Comparison of ENCODE assay signal across 8 cellular contexts in the genomic region with DNA sequence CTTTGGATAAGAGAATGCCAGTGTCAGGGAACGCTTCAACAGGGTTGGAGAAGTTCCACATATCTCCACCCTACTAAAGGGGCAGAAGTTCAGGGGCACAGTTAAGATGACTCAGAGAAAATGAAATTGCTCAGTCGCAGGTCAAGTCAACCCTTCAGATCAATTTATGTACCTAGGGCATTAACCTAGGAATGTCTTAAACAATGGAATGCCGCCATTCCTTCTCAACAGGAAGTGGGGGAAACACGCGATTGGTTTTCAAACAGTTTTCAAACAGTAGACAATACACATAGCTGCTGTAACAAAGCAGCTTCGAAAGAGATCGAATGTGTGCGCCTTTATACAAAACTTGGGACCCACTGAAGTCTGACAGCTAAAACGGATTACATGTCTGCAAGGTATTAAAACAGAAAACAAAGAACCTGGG. TPM values are rescaled to one million over a fixed set of nuclear protein-coding genes. Genes with fewer than 3 reads are reported as not detected.
A peak's percentile ranks its signal among the peaks of the same experiment; 100 is the strongest.
DNase-seq lines count a peak whose midpoint lies in the region; ATAC-seq and TF ChIP-seq lines count a peak whose summit lies in the region.

No MANE protein-coding gene starts in this region.

- H3K4me3 ChIP-seq in OCI-LY1 (ENCODE audit: low read depth, low read length, poor library complexity, severe bottlenecking) (peak overlapping the region; percentile 65), colonic mucosa (peak overlapping the region; percentile 84), left lung (peak overlapping the region; percentile 81 to 97), thoracic aorta (peak overlapping the region; percentile 88)

- H3K4me1 ChIP-seq in OCI-LY1 (ENCODE audit: insufficient read depth, low read length, severe bottlenecking) (peaks cover 6% of the 10 kb centered on the region), colonic mucosa (peaks cover 3% of the 10 kb centered on the region), left lung (peaks cover 16 to 40% of the 10 kb centered on the region in 2 donors), thoracic aorta (ENCODE audit: control insufficient read depth in 1 of 2, low read depth in 2 of 2) (peaks cover 12 to 27% of the 10 kb centered on the region in 2 donors)

- H3K27me3 ChIP-seq in OCI-LY1 (ENCODE audit: insufficient read depth, low read length) (no peaks in the 10 kb centered on the region), colonic mucosa (no peaks in the 10 kb centered on the region), left lung (no peaks in the 10 kb centered on the region), thoracic aorta (replicated peaks; ENCODE audit: insufficient read depth) (no peaks in the 10 kb centered on the region)

- H3K9ac ChIP-seq in OCI-LY1 (ENCODE audit: low read length) (no peak overlapping the region), colonic mucosa (ENCODE audit: low read depth in 2 of 2, low read length in 2 of 2) (peak overlapping the region; percentile 84 to 88)

- no peaks in the 10 kb centered on the region for H3K9me2 ChIP-seq in OCI-LY1 (ENCODE audit: low read depth, low read length)

- no peaks in the 10 kb centered on the region for H3K9me3 Mint-ChIP-seq in activated T-cell treated with anti-CD3 and anti-CD28 coated beads, Interleukin-2, amount 50 U/mL, for 4 hours

- TF ChIP-seq CTCF in OCI-LY1 (IDR thresholded peaks at IDR 0.05; ENCODE audit: low read length) (no peak), colonic mucosa (IDR thresholded peaks at IDR 0.05) (no peak), left lung (IDR thresholded peaks at IDR 0.05) (no peak), thoracic aorta (IDR thresholded peaks at IDR 0.05) (no peak)

- H3K4me1 Mint-ChIP-seq in activated T-cell treated with anti-CD3 and anti-CD28 coated beads, Interleukin-2, amount 50 U/mL, for 4 hours (ENCODE audit: low read depth), result peaks cover 30% of the 10 kb centered on the region

- no peaks in the 10 kb centered on the region for H3K27me3 Mint-ChIP-seq in activated T-cell treated with anti-CD3 and anti-CD28 coated beads, Interleukin-2, amount 50 U/mL, for 4 hours (ENCODE audit: low read depth)

- intact Hi-C loops in colonic mucosa (cut with DNase I) (no loop called here), left lung (cut with DNase I) (no loop called here)

- no peaks in the 10 kb centered on the region for H3K36me3 ChIP-seq in OCI-LY1 (ENCODE audit: insufficient read depth, low read length)
- no peaks in the 10 kb centered on the region for H3K36me3 ChIP-seq in colonic mucosa
- peaks cover 0 to 29% of the 10 kb centered on the region in 2 donors for H3K36me3 ChIP-seq in left lung
- H3K36me3 ChIP-seq in thoracic aorta, result no peaks in the 10 kb centered on the region

- no peaks in the 10 kb centered on the region for H4K20me1 ChIP-seq in OCI-LY1 (ENCODE audit: insufficient read depth, low read length)

- no peak for ATAC-seq in activated T-cell treated with anti-CD3 and anti-CD28 coated beads, Interleukin-2, amount 50 U/mL, for 4 hours
- ATAC-seq in left lung (peak; percentile 29), thoracic aorta (ENCODE audit: insufficient number of reproducible peaks, low FRiP score, low read depth) (no peak), HG02763 (IDR thresholded peaks at IDR 0.05; ENCODE audit: unreplicated experiment) (no peak)

- no peak for DNase-seq in activated T-cell treated with anti-CD3 and anti-CD28 coated beads, Interleukin-2, amount 50 U/mL, for 4 hours
- DNase-seq in activated T-cell treated with anti-CD3 and anti-CD28 coated beads for 4 hours, result no peak
- DNase-seq in colonic mucosa, result peak; percentile 60
- DNase-seq in left lung, result no peak
- DNase-seq in thoracic aorta (ENCODE audit: low spot score), result no peak
- no peak for DNase-seq in stimulated activated CD4-positive, alpha-beta T cell treated with anti-CD3 and anti-CD28 coated beads, Interleukin-4, amount 100 ng/mL, for 4 hours

- H3K36me3 Mint-ChIP-seq in activated T-cell treated with anti-CD3 and anti-CD28 coated beads, Interleukin-2, amount 50 U/mL, for 4 hours (ENCODE audit: insufficient read depth), result peaks cover 10% of the 10 kb centered on the region

- H3K4me3 Mint-ChIP-seq in activated T-cell treated with anti-CD3 and anti-CD28 coated beads, Interleukin-2, amount 50 U/mL, for 4 hours, result peak overlapping the region; percentile 89

- no peaks in the 10 kb centered on the region for H3F3A ChIP-seq in OCI-LY1 (ENCODE audit: insufficient read depth, low read length)

- no peak overlapping the region for H3K27ac ChIP-seq in OCI-LY1 (ENCODE audit: low read depth, low read length, poor library complexity, severe bottlenecking)
- peak overlapping the region; percentile 92 for H3K27ac ChIP-seq in colonic mucosa
- peak overlapping the region; percentile 94 to 95 for H3K27ac ChIP-seq in left lung
- peak overlapping the region; percentile 81 to 88 for H3K27ac ChIP-seq in thoracic aorta

- H3K9me3 ChIP-seq in OCI-LY1 (ENCODE audit: low read length) (no peaks in the 10 kb centered on the region), colonic mucosa (no peaks in the 10 kb centered on the region), left lung (no peaks in the 10 kb centered on the region), thoracic aorta (no peaks in the 10 kb centered on the region)

- H3K79me2 ChIP-seq in OCI-LY1 (ENCODE audit: insufficient read depth, low read length), result no peaks in the 10 kb centered on the region

- peak overlapping the region; percentile 78 for H3K4me2 ChIP-seq in OCI-LY1 (ENCODE audit: low read length)

- no peak overlapping the region for H2AFZ ChIP-seq in OCI-LY1 (ENCODE audit: low read length)

RNA-seq across cellular contexts. Expression of gene SLC25A24, which starts 0.9 kb away (rescaled TPM):
- 1 to 10 TPM; 6.0 to 9.7 (median 6.1) TPM for total RNA-seq in activated T-cell treated with anti-CD3 and anti-CD28 coated beads, Interleukin-2, amount 50 U/mL, for 4 hours
- total RNA-seq in colonic mucosa, result 10 to 100 TPM; 55.5 to 94.6 TPM
- 10 to 100 TPM; 39.9 to 57.9 TPM for total RNA-seq in left lung
- 10 to 100 TPM; 25.9 to 26.0 TPM for total RNA-seq in thoracic aorta

RNA-seq across cellular contexts. Expression of gene NBPF4, which starts 44.6 kb away (rescaled TPM):
- under 1 TPM in 2 of 3 donors, not detected in 1; 0.08 to 0.13 TPM for total RNA-seq in activated T-cell treated with anti-CD3 and anti-CD28 coated beads, Interleukin-2, amount 50 U/mL, for 4 hours
- under 1 TPM; 0.37 to 0.59 TPM for total RNA-seq in colonic mucosa
- total RNA-seq in left lung, result not detected
- not detected for total RNA-seq in thoracic aorta
